In the genomic region with DNA sequence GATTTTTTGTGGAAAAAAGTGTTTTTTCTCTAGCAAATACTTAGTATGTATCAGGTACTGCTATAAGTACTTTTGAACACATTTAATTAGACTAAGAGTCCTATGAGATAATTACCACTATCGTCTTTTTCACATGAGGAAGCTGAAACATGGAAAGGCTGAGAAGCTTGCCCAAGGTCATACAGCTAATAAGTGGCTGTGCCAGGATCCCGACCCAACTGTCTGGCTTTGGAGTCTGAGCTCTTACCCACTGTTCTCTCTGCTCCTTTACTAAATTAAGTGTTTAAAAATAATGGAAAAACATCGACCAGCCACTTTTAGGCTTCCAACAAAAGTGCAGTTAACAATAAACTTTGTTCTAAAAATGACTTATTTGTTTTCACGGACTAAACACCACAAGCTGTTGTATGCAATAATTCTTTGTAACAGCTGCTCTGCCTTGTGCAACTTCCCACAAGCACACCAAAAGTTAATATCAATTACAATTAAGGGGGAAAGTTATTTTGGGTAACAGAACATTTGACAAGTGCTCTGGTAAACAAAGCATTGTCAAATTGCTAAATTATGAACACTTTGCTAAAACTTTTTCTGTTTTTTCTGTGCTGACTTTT, we compare ENCODE assay signal across 14 cellular contexts.
"Had no signal": no experiment of that assay in that cellular context is flagged by ENCODE, and none has a peak within 500 bp of the region (broad histone marks: within the 10 kb centered on the region; RNA-seq: fewer than 3 reads in every experiment).

No MANE protein-coding gene starts in this region.

- DNase-seq: activated CD4-positive, alpha-beta T cell treated with anti-CD3 and anti-CD28 coated beads, Interleukin-2, amount 10 ng/mL, durations not matched to agents 7 days and 5 days; activated CD4-positive, CD25-positive, alpha-beta regulatory T cell; activated CD8-positive, alpha-beta memory T cell treated with anti-CD3 and anti-CD28 coated beads for 24 hours; activated naive CD4-positive, alpha-beta T cell treated with anti-CD3 and anti-CD28 coated beads, Interleukin-2, amount 10 ng/mL, durations not matched to agents 7 days and 5 days; effector memory CD4-positive, alpha-beta T cell; hypothalamus; natural killer cell; nucleus accumbens; stimulated activated CD4-positive, alpha-beta T cell treated with anti-CD3 and anti-CD28 coated beads, Interleukin-15, amount 100 ng/mL, for 24 hours; stimulated activated CD4-positive, alpha-beta T cell treated with anti-CD3 and anti-CD28 coated beads, Interleukin-4, amount 100 ng/mL, for 24 hours; T-helper 2 cell had no signal

- H3K27ac ChIP-seq: epithelial cell of prostate had no signal

- H3K4me3 Mint-ChIP-seq: activated CD4-positive, alpha-beta T cell treated with anti-CD3 and anti-CD28 coated beads, Interleukin-2, amount 10 ng/mL, durations not matched to agents 7 days and 5 days; activated naive CD4-positive, alpha-beta T cell treated with anti-CD3 and anti-CD28 coated beads, Interleukin-2, amount 10 ng/mL, durations not matched to agents 7 days and 5 days; central memory CD8-positive, alpha-beta T cell; natural killer cell; stimulated activated naive CD8-positive, alpha-beta T cell treated with anti-CD3 and anti-CD28 coated beads, Interleukin-15, Interleukin-2, amounts not matched to agents 100 ng/mL and 50 ng/mL, for 24 hours had no signal

- ATAC-seq: natural killer cell had no signal

- H3K27ac Mint-ChIP-seq: activated CD4-positive, alpha-beta T cell treated with anti-CD3 and anti-CD28 coated beads, Interleukin-2, amount 10 ng/mL, durations not matched to agents 7 days and 5 days; activated naive CD4-positive, alpha-beta T cell treated with anti-CD3 and anti-CD28 coated beads, Interleukin-2, amount 10 ng/mL, durations not matched to agents 7 days and 5 days; natural killer cell; stimulated activated naive CD8-positive, alpha-beta T cell treated with anti-CD3 and anti-CD28 coated beads, Interleukin-15, Interleukin-2, amounts not matched to agents 100 ng/mL and 50 ng/mL, for 24 hours had no signal

- H3K27me3 Mint-ChIP-seq: activated CD4-positive, alpha-beta T cell treated with anti-CD3 and anti-CD28 coated beads, Interleukin-2, amount 10 ng/mL, durations not matched to agents 7 days and 5 days; activated naive CD4-positive, alpha-beta T cell treated with anti-CD3 and anti-CD28 coated beads, Interleukin-2, amount 10 ng/mL, durations not matched to agents 7 days and 5 days had no signal

- H3K4me1 Mint-ChIP-seq: central memory CD8-positive, alpha-beta T cell had no signal

- H3K36me3 Mint-ChIP-seq: activated naive CD4-positive, alpha-beta T cell treated with anti-CD3 and anti-CD28 coated beads, Interleukin-2, amount 10 ng/mL, durations not matched to agents 7 days and 5 days; natural killer cell had no signal

- H3K9me3 Mint-ChIP-seq: activated CD4-positive, alpha-beta T cell treated with anti-CD3 and anti-CD28 coated beads, Interleukin-2, amount 10 ng/mL, durations not matched to agents 7 days and 5 days; activated naive CD4-positive, alpha-beta T cell treated with anti-CD3 and anti-CD28 coated beads, Interleukin-2, amount 10 ng/mL, durations not matched to agents 7 days and 5 days; central memory CD8-positive, alpha-beta T cell; natural killer cell; stimulated activated naive CD8-positive, alpha-beta T cell treated with anti-CD3 and anti-CD28 coated beads, Interleukin-15, Interleukin-2, amounts not matched to agents 100 ng/mL and 50 ng/mL, for 24 hours had no signal
